30 cellular contexts compared by ENCODE assay signal in the genomic region with DNA sequence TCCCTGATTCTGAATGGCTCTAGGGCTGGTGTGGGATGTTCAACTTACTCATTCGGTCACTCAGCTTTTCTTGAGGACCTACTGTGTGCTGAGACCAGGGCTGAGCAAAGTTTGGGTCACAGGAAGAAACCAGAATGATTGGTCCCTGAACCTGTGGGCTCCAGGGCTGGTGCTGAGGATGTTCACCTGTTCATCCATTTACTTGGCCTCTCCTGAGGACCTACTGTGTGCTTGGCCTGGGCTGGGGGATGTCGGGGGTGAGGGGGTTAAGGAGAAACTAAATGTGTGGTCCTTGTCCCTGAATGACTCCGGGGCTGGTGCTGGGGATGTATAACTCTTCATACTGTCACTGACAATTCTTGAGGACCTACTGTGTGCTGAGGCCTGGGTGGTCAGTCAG. TPM values are rescaled to one million over a fixed set of nuclear protein-coding genes. Genes with fewer than 3 reads are reported as not detected.
"Had no signal": no experiment of that assay in that cellular context is flagged by ENCODE, and none has a peak within 500 bp of the region (broad histone marks: within the 10 kb centered on the region; RNA-seq: fewer than 3 reads in every experiment).

No MANE protein-coding gene starts in this region.

- ATAC-seq: activated CD4-positive, alpha-beta T cell treated with anti-CD3 and anti-CD28 coated beads for 36 hours; activated CD8-positive, alpha-beta memory T cell treated with anti-CD3 and anti-CD28 coated beads, Interleukin-2, amount 10 ng/mL, durations not matched to agents 7 days and 5 days; activated CD8-positive, alpha-beta T cell treated with anti-CD3 and anti-CD28 coated beads, Interleukin-2, amount 10 ng/mL, durations not matched to agents 7 days and 5 days; activated naive CD8-positive, alpha-beta T cell treated with anti-CD3 and anti-CD28 coated beads, Interleukin-2, amount 50 U/mL, for 24 hours; body of pancreas; WTC11 had no signal

- H3K4me1 ChIP-seq: body of pancreas, breast epithelium had no signal

- H3K36me3 ChIP-seq: brain microvascular endothelial cell had no signal

- DNase-seq: activated CD4-positive, alpha-beta memory T cell treated with anti-CD3 and anti-CD28 coated beads, Interleukin-2, amount 10 ng/mL, durations not matched to agents 7 days and 5 days; activated CD4-positive, alpha-beta T cell treated with anti-CD3 and anti-CD28 coated beads for 1 hour; activated CD4-positive, alpha-beta T cell treated with anti-CD3 and anti-CD28 coated beads, Interleukin-2, amount 10 ng/mL, durations not matched to agents 7 days and 5 days; activated CD4-positive, alpha-beta T cell treated with anti-CD3 and anti-CD28 coated beads, Interleukin-2, amount 50 U/mL, for 48 hours; activated CD4-positive, CD25-positive, alpha-beta regulatory T cell; activated CD8-positive, alpha-beta memory T cell treated with anti-CD3 and anti-CD28 coated beads for 24 hours; activated CD8-positive, alpha-beta memory T cell treated with anti-CD3 and anti-CD28 coated beads, Interleukin-2, amount 10 ng/mL, durations not matched to agents 7 days and 5 days; activated CD8-positive, alpha-beta memory T cell treated with anti-CD3 and anti-CD28 coated beads, Interleukin-2, amount 50 U/mL, for 48 hours; activated CD8-positive, alpha-beta T cell treated with anti-CD3 and anti-CD28 coated beads, Interleukin-2, amount 10 ng/mL, durations not matched to agents 7 days and 5 days; activated effector memory CD4-positive, alpha-beta T cell treated with Interleukin-2 at 50 U/mL for 16 hours; activated gamma-delta T cell; activated naive CD4-positive, alpha-beta T cell treated with anti-CD3 and anti-CD28 coated beads, Interleukin-2, amount 10 ng/mL, durations not matched to agents 7 days and 5 days; activated naive CD4-positive, alpha-beta T cell treated with Interleukin-2 at 50 U/mL for 16 hours; activated naive CD8-positive, alpha-beta T cell treated with anti-CD3 and anti-CD28 coated beads, Interleukin-2, amount 10 ng/mL, durations not matched to agents 7 days and 5 days; activated naive CD8-positive, alpha-beta T cell treated with anti-CD3 and anti-CD28 coated beads, Interleukin-2, amount 50 U/mL, for 24 hours; activated T-cell treated with anti-CD3 and anti-CD28 coated beads, Interleukin-2, amount 50 U/mL, for 24 hours; brain microvascular endothelial cell; central memory CD4-positive, alpha-beta T cell; T-helper 1 cell; T-helper 2 cell; T-helper 9 cell; WERI-Rb-1 had no signal

- FAIRE-seq: astrocyte, TTC549 had no signal

- H3K4me3 ChIP-seq: body of pancreas had no signal

- H3K27me3 ChIP-seq: body of pancreas, brain microvascular endothelial cell, breast epithelium had no signal

- H3K27ac ChIP-seq: brain microvascular endothelial cell, breast epithelium, WERI-Rb-1 had no signal

RNA-seq across cellular contexts. Expression of a gene that starts 10.3 kb away (rescaled TPM):
- total RNA-seq: astrocyte had no signal

RNA-seq across cellular contexts. Expression of a gene that starts 18.3 kb away (rescaled TPM):
- total RNA-seq: activated CD4-positive, alpha-beta T cell treated with anti-CD3 and anti-CD28 coated beads for 36 hours; activated CD8-positive, alpha-beta memory T cell treated with anti-CD3 and anti-CD28 coated beads, Interleukin-2, amount 10 ng/mL, durations not matched to agents 7 days and 5 days; activated T-helper 2 cell treated with anti-CD3 and anti-CD28 coated beads, Interferon-gamma antibody, Interleukin-2, Interleukin-4, amounts not matched to agents 10 μg/mL and 5 μg/mL and 100 μg/mL, durations not matched to agents 14 hours and 24 hours and 36 hours; body of pancreas; cardiac septum had no signal
